In genomic region chr14:81246561-81247270, GRCh38 we compare ENCODE assay signal across 16 cellular contexts. TPM values are rescaled to one million over a fixed set of nuclear protein-coding genes. Genes with fewer than 3 reads are reported as not detected.
DNase-seq lines count a peak whose midpoint lies in the region; ATAC-seq and TF ChIP-seq lines count a peak whose summit lies in the region.
"Had no signal": no experiment of that assay in that cellular context is flagged by ENCODE, and none has a peak within 500 bp of the region (broad histone marks: within the 10 kb centered on the region; RNA-seq: fewer than 3 reads in every experiment).

No MANE protein-coding gene starts in this region.

- no peak overlapping the region for H3K4me2 ChIP-seq in PC-3 (ENCODE audit: low read length)

- no peaks in the 10 kb centered on the region for H3K9me2 ChIP-seq in PC-3 (replicated peaks; ENCODE audit: low read length)

- CTCF ChIA-PET in PC-3 (lab: Charles Lee): no interaction called here

- peaks cover 11% of the 10 kb centered on the region for H3K4me1 ChIP-seq in PC-3 (ENCODE audit: insufficient read depth, low read length)
- H3K4me1 ChIP-seq: colonic mucosa, right lobe of liver had no signal

- peaks cover 0 to 4% of the 10 kb centered on the region in 2 donors for H3K9me3 Mint-ChIP-seq in activated T-cell treated with anti-CD3 and anti-CD28 coated beads, Interleukin-2, amount 50 U/mL, for 72 hours
- H3K9me3 Mint-ChIP-seq in stimulated activated naive CD8-positive, alpha-beta T cell treated with anti-CD3 and anti-CD28 coated beads, Interleukin-15, amount 100 ng/mL, for 72 hours: peaks cover 10 to 13% of the 10 kb centered on the region in 2 donors

- intact Hi-C loops in PC-3 (cut with micrococcal nuclease): no loop called here

- no peak overlapping the region for H3K27ac Mint-ChIP-seq in activated T-cell treated with anti-CD3 and anti-CD28 coated beads, Interleukin-2, amount 50 U/mL, for 72 hours
- no peak overlapping the region for H3K27ac Mint-ChIP-seq in stimulated activated naive CD8-positive, alpha-beta T cell treated with anti-CD3 and anti-CD28 coated beads, Interleukin-15, amount 100 ng/mL, for 72 hours
- H3K27ac Mint-ChIP-seq: mesothelial cell of epicardium had no signal

- H3F3A ChIP-seq in PC-3 (ENCODE audit: low read length, unreplicated experiment): no peaks in the 10 kb centered on the region

- H3K36me3 ChIP-seq in PC-3 (ENCODE audit: low read depth, low read length): no peaks in the 10 kb centered on the region
- H3K36me3 ChIP-seq: colonic mucosa, neutrophil, right lobe of liver had no signal

- H3K4me3 ChIP-seq in PC-3 (ENCODE audit: low read length): no peak overlapping the region
- H3K4me3 ChIP-seq: colonic mucosa, right lobe of liver had no signal

- H3K4me1 Mint-ChIP-seq in activated T-cell treated with anti-CD3 and anti-CD28 coated beads, Interleukin-2, amount 50 U/mL, for 72 hours (ENCODE audit: low read depth): no peaks in the 10 kb centered on the region
- no peaks in the 10 kb centered on the region for H3K4me1 Mint-ChIP-seq in stimulated activated naive CD8-positive, alpha-beta T cell treated with anti-CD3 and anti-CD28 coated beads, Interleukin-15, amount 100 ng/mL, for 72 hours
- H3K4me1 Mint-ChIP-seq: mesothelial cell of epicardium had no signal

- no TSS peak for BruUV-seq in PC-3 (replicated peaks; lab: Mats Ljungman, UMichigan)

- H3K79me2 ChIP-seq in PC-3 (ENCODE audit: low read length): no peaks in the 10 kb centered on the region

- peak overlapping the region; percentile 54 for H3K27ac ChIP-seq in PC-3 (ENCODE audit: low read length)
- H3K27ac ChIP-seq: colonic mucosa, neutrophil, right lobe of liver had no signal

- POLR2A ChIA-PET in PC-3 (lab: Charles Lee; ENCODE audit: unreplicated experiment): no interaction called here

- no peak overlapping the region for H3K4me3 Mint-ChIP-seq in activated T-cell treated with anti-CD3 and anti-CD28 coated beads, Interleukin-2, amount 50 U/mL, for 72 hours
- no peak overlapping the region for H3K4me3 Mint-ChIP-seq in stimulated activated naive CD8-positive, alpha-beta T cell treated with anti-CD3 and anti-CD28 coated beads, Interleukin-15, amount 100 ng/mL, for 72 hours
- H3K4me3 Mint-ChIP-seq: mesothelial cell of epicardium had no signal

- no peak overlapping the region for H2AFZ ChIP-seq in PC-3 (ENCODE audit: low read length)

- H4K20me1 ChIP-seq in PC-3 (ENCODE audit: low read length): no peaks in the 10 kb centered on the region

- no peaks in the 10 kb centered on the region for H3K27me3 Mint-ChIP-seq in activated T-cell treated with anti-CD3 and anti-CD28 coated beads, Interleukin-2, amount 50 U/mL, for 72 hours (ENCODE audit: low read depth)
- no peaks in the 10 kb centered on the region for H3K27me3 Mint-ChIP-seq in stimulated activated naive CD8-positive, alpha-beta T cell treated with anti-CD3 and anti-CD28 coated beads, Interleukin-15, amount 100 ng/mL, for 72 hours

- no peak for TF ChIP-seq CTCF in PC-3 (conservative IDR thresholded peaks at IDR 0.05; ENCODE audit: low read depth, low read length)

- ATAC-seq in activated T-cell treated with anti-CD3 and anti-CD28 coated beads, Interleukin-2, amount 50 U/mL, for 72 hours (replicated peaks in 1 of 2): peak; percentile 28 to 51
- ATAC-seq in PC-3: no peak; the same call in 1 of the 2 replicates
- ATAC-seq in stimulated activated naive CD8-positive, alpha-beta T cell treated with anti-CD3 and anti-CD28 coated beads, Interleukin-15, amount 100 ng/mL, for 72 hours: peak; percentile 35

- H3K36me3 Mint-ChIP-seq in activated T-cell treated with anti-CD3 and anti-CD28 coated beads, Interleukin-2, amount 50 U/mL, for 72 hours (ENCODE audit: insufficient read depth in 2 of 2): peaks cover 2 to 10% of the 10 kb centered on the region in 2 donors

- H3K27me3 ChIP-seq in PC-3 (ENCODE audit: low read length): no peaks in the 10 kb centered on the region
- H3K27me3 ChIP-seq: colonic mucosa, neutrophil, right lobe of liver had no signal

- no peak overlapping the region for H3K9ac ChIP-seq in PC-3 (ENCODE audit: low read length)

- peak in 1 of 2 donors; percentile 4 for DNase-seq in activated T-cell treated with anti-CD3 and anti-CD28 coated beads, Interleukin-2, amount 50 U/mL, for 72 hours
- DNase-seq in activated T-cell treated with anti-CD3 and anti-CD28 coated beads, Interleukin-2, amount 50 U/mL, for 1 hour: no peak
- DNase-seq in PC-3 (peak; percentile 69), fibroblast of gingiva (ENCODE audit: low read depth) (peak; percentile 95), NCI-H526 treated with DMSO at 0.1 percent for 48 hours (lab: John Stamatoyannopoulos, UW) (no peak), HUDEP-2 (lab: John Stamatoyannopoulos, UW; ENCODE audit: unreplicated experiment in 76 of 76) (no peak)
- DNase-seq in stimulated activated naive CD8-positive, alpha-beta T cell treated with anti-CD3 and anti-CD28 coated beads, Interleukin-15, amount 100 ng/mL, for 72 hours: no peak
- no peak for DNase-seq in activated CD4-positive, alpha-beta T cell treated with anti-CD3 and anti-CD28 coated beads, Interleukin-2, amount 50 U/mL, for 48 hours
- DNase-seq: colonic mucosa; NCI-H2029; NCI-H524 treated with DMSO at 0.1 percent for 48 hours; OCI-M1; right lobe of liver; stimulated activated CD4-positive, alpha-beta T cell treated with anti-CD3 and anti-CD28 coated beads, Interleukin-4, amount 100 ng/mL, for 4 hours had no signal

- 0 out of 2 replicates have a peak, but pooled peaks cover 5% of the 10 kb centered on the region for H3K9me3 ChIP-seq in PC-3 (ENCODE audit: low read length)
- H3K9me3 ChIP-seq: colonic mucosa, neutrophil, right lobe of liver had no signal

RNA-seq across cellular contexts. Expression of gene GTF2A1, which starts 26.0 kb away (rescaled TPM):
- 10 to 100 TPM; 52.3 to 58.6 TPM for total RNA-seq in activated T-cell treated with anti-CD3 and anti-CD28 coated beads, Interleukin-2, amount 50 U/mL, for 72 hours
- total RNA-seq in PC-3 (2014; rRNA removed): 20.7 and 24.4 TPM in 2 replicates

Comparison
In these comparisons a context has a peak if more than half of its experiments do, and no peak if none do; other contexts are left out.
1. DNase-seq: peak in PC-3 (single experiment) and fibroblast of gingiva (single experiment); none in activated T-cell treated with anti-CD3 and anti-CD28 coated beads, Interleukin-2, amount 50 U/mL, for 1 hour (single experiment), stimulated activated naive CD8-positive, alpha-beta T cell treated with anti-CD3 and anti-CD28 coated beads, Interleukin-15, amount 100 ng/mL, for 72 hours (0 of 2), NCI-H526 treated with DMSO at 0.1 percent for 48 hours (single experiment), activated CD4-positive, alpha-beta T cell treated with anti-CD3 and anti-CD28 coated beads, Interleukin-2, amount 50 U/mL, for 48 hours (0 of 2) and HUDEP-2 (0 of 76).